9 cellular contexts compared by ENCODE assay signal in genomic region chr1:95023399-95024050, GRCh38. TPM values are rescaled to one million over a fixed set of nuclear protein-coding genes. Genes with fewer than 3 reads are reported as not detected.
DNase-seq lines count a peak whose midpoint lies in the region; ATAC-seq, FAIRE-seq and TF ChIP-seq lines count a peak whose summit lies in the region.
"Had no signal": no experiment of that assay in that cellular context is flagged by ENCODE, and none has a peak within 500 bp of the region (broad histone marks: within the 10 kb centered on the region; RNA-seq: fewer than 3 reads in every experiment).

No MANE protein-coding gene starts in this region.

- 43 to 55% methylated on average over 3 of the region's 3 CpGs for WGBS in esophagus squamous epithelium, 2 donors

- H3K9me3 Mint-ChIP-seq in mesothelial cell of epicardium = peaks cover 16% of the 10 kb centered on the region
- H3K9me3 Mint-ChIP-seq: CD4-positive, alpha-beta T cell had no signal

- intact Hi-C loops in esophagus squamous epithelium (cut with DNase I) = no loop called here
- intact Hi-C loops in left colon (cut with DNase I, micrococcal nuclease) = no loop called here

- peaks cover 0 to 16% (median 0%) of the 10 kb centered on the region in 3 donors for H3K36me3 ChIP-seq in esophagus squamous epithelium

- H3K4me3 ChIP-seq in AG04450 (ENCODE audit: low read depth, low read length) (no peak overlapping the region), esophagus squamous epithelium (no peak overlapping the region)

- H3K36me3 Mint-ChIP-seq in mesothelial cell of epicardium = peaks cover 30% of the 10 kb centered on the region

- DNase-seq in AG04450 (ENCODE audit: low read depth, low spot score) (peak; percentile 76), RCC 7860 (ENCODE audit: low spot score) (peak; percentile 59), esophagus squamous epithelium (lab: John Stamatoyannopoulos, UW) (no peak), omental fat pad (ENCODE audit: low spot score) (no peak), mesothelial cell of epicardium (ENCODE audit: low spot score in 2 of 2, unreplicated experiment in 2 of 2) (no peak), NCI-H69 (lab: John Stamatoyannopoulos, UW) (no peak), NCI-H2171 treated with DMSO at 0.1 percent for 48 hours (lab: John Stamatoyannopoulos, UW) (no peak), left colon (no peak)
- DNase-seq: CD4-positive, alpha-beta T cell had no signal

- H3K4me1 Mint-ChIP-seq in mesothelial cell of epicardium = peaks cover 30% of the 10 kb centered on the region

- H3K4me1 ChIP-seq in esophagus squamous epithelium = peaks cover 0 to 43% (median 18%) of the 10 kb centered on the region in 3 donors

- no peak for TF ChIP-seq POLR2A in esophagus squamous epithelium (IDR thresholded peaks at IDR 0.05)

- no peak for TF ChIP-seq CTCF in AG04450 (IDR thresholded peaks at IDR 0.05; ENCODE audit: low read depth, low read length)
- no peak for TF ChIP-seq CTCF in esophagus squamous epithelium (IDR thresholded peaks at IDR 0.05)
- TF ChIP-seq CTCF in omental fat pad (IDR thresholded peaks at IDR 0.05) = no peak
- TF ChIP-seq CTCF in mesothelial cell of epicardium (IDR thresholded peaks at IDR 0.05; ENCODE audit: unreplicated experiment) = no peak

- no peaks in the 10 kb centered on the region for H3K27me3 Mint-ChIP-seq in mesothelial cell of epicardium (ENCODE audit: low read depth)
- H3K27me3 Mint-ChIP-seq: CD4-positive, alpha-beta T cell had no signal

- H3K9me3 ChIP-seq in AG04450 (ENCODE audit: control insufficient read depth, insufficient read depth, low read length) (peaks cover 5% of the 10 kb centered on the region; the same call in 1 of the 2 replicates), esophagus squamous epithelium (no peaks in the 10 kb centered on the region)

- peak; percentile 83 for FAIRE-seq in RCC 7860 (lab: Jason Lieb, UNC)

- H3K27ac Mint-ChIP-seq in mesothelial cell of epicardium = no peak overlapping the region
- H3K27ac Mint-ChIP-seq: CD4-positive, alpha-beta T cell had no signal

- H3K27me3 ChIP-seq in AG04450 (ENCODE audit: control insufficient read depth, insufficient read depth, low read length) (no peaks in the 10 kb centered on the region), esophagus squamous epithelium (no peaks in the 10 kb centered on the region)

- peak overlapping the region; percentile 69 for H3K27ac ChIP-seq in AG04450 (ENCODE audit: low read depth, low read length)
- H3K27ac ChIP-seq in esophagus squamous epithelium = peak overlapping the region in 3 of 4 donors; percentile 58 to 72 (median 66)

- no peak overlapping the region for H3K4me3 Mint-ChIP-seq in mesothelial cell of epicardium
- H3K4me3 Mint-ChIP-seq: CD4-positive, alpha-beta T cell had no signal

- CTCF ChIA-PET in AG04450 (lab: Charles Lee) = interaction anchor here (1.9 to 2.7 kb wide), 3 partner anchors 18 to 169 kb away, joined by 7 to 13 read pairs (median 9); no protein-coding TSS in a partner anchor

- ATAC-seq in omental fat pad (ENCODE audit: low FRiP score) = peak; percentile 77
- ATAC-seq in left colon = no peak

- POLR2A ChIA-PET in AG04450 (lab: Yijun Ruan, JAX) = interaction anchor here (0.6 to 1.0 kb wide), 3 partner anchors 11 to 82 kb away, joined by 3 to 6 read pairs (median 3); no protein-coding TSS in a partner anchor

RNA-seq across cellular contexts. Expression of gene ALG14, which starts 49.2 kb away (rescaled TPM):
- polyA plus RNA-seq in AG04450 (2011; rRNA removed) = 2.6 and 3.1 TPM in 2 replicates
- 3.8 and 5.6 TPM in 2 replicates for polyA minus RNA-seq in AG04450 (2011; rRNA and poly(A)+ RNA removed)
- 1 to 10 TPM in 2 of 4 donors, under 1 TPM in 2; 0.53 to 1.3 (median 1.0) TPM for total RNA-seq in esophagus squamous epithelium
- 1 to 10 TPM in 3 of 4 donors, under 1 TPM in 1; 0.79 to 2.8 (median 1.4) TPM for total RNA-seq in omental fat pad
- total RNA-seq in mesothelial cell of epicardium = 3.8 to 5.3 TPM (median 5.0 TPM) in 3 replicates
- 10 to 100 TPM in 1 of 2 donors, 1 to 10 TPM in 1; 9.8 to 13.9 TPM for total RNA-seq in left colon

Comparison
In these comparisons a context has a peak if more than half of its experiments do, and no peak if none do; other contexts are left out.
1. DNase-seq: peak in AG04450 (single experiment) and RCC 7860 (single experiment); none in esophagus squamous epithelium (single experiment), omental fat pad (single experiment), mesothelial cell of epicardium (0 of 2), NCI-H69 (single experiment), NCI-H2171 treated with DMSO at 0.1 percent for 48 hours (single experiment) and left colon (0 of 2).